ENCODE assay signal across 7 cellular contexts in genomic region chr10:107653832-107654287, GRCh38.
DNase-seq lines count a peak whose midpoint lies in the region; ATAC-seq and TF ChIP-seq lines count a peak whose summit lies in the region.

No MANE protein-coding gene starts in this region.

- WGBS in smooth muscle cell (ENCODE audit: low lambda C conversion rate) = 74% methylated on average over 5 of the region's 5 CpGs

- H3K4me1 Mint-ChIP-seq in glutamatergic neuron (ENCODE audit: low read depth, unreplicated experiment) = peaks cover 36% of the 10 kb centered on the region

- peak overlapping the region; percentile 65 for H3K4me3 ChIP-seq in PC-3 (ENCODE audit: low read length)
- H3K4me3 ChIP-seq in smooth muscle cell = peak overlapping the region; percentile 35

- peak overlapping the region; percentile 73 for H3K4me3 Mint-ChIP-seq in glutamatergic neuron (ENCODE audit: unreplicated experiment)

- no peaks in the 10 kb centered on the region for H3K9me2 ChIP-seq in PC-3 (replicated peaks; ENCODE audit: low read length)

- no peaks in the 10 kb centered on the region for H3K36me3 Mint-ChIP-seq in glutamatergic neuron (ENCODE audit: unreplicated experiment)

- BruUV-seq in PC-3 (replicated peaks; lab: Mats Ljungman, UMichigan) = no TSS peak

- POLR2A ChIA-PET in PC-3 (lab: Charles Lee; ENCODE audit: unreplicated experiment) = no interaction called here

- H3K79me2 ChIP-seq in PC-3 (ENCODE audit: low read length) (no peaks in the 10 kb centered on the region), smooth muscle cell (ENCODE audit: low read depth) (no peaks in the 10 kb centered on the region)

- H3K4me2 ChIP-seq in PC-3 (ENCODE audit: low read length) (peak overlapping the region; percentile 89), smooth muscle cell (no peak overlapping the region)

- intact Hi-C loops in PC-3 (cut with micrococcal nuclease) = no loop called here

- H3K9me3 Mint-ChIP-seq in glutamatergic neuron (ENCODE audit: unreplicated experiment) = peaks cover 13% of the 10 kb centered on the region

- H3K9me3 ChIP-seq in PC-3 (ENCODE audit: low read length) = no peaks in the 10 kb centered on the region
- no peaks in the 10 kb centered on the region for H3K9me3 ChIP-seq in smooth muscle cell (replicated peaks; ENCODE audit: low read depth)

- CTCF ChIA-PET in PC-3 (lab: Charles Lee) = no interaction called here

- H3K27me3 Mint-ChIP-seq in glutamatergic neuron (ENCODE audit: unreplicated experiment) = peaks cover 4% of the 10 kb centered on the region

- H2AFZ ChIP-seq in PC-3 (ENCODE audit: low read length) = peak overlapping the region; percentile 84
- no peak overlapping the region for H2AFZ ChIP-seq in smooth muscle cell (ENCODE audit: low read depth)

- no peaks in the 10 kb centered on the region for H4K20me1 ChIP-seq in PC-3 (ENCODE audit: low read length)
- H4K20me1 ChIP-seq in smooth muscle cell (ENCODE audit: low read depth) = no peaks in the 10 kb centered on the region

- H3K9ac ChIP-seq in PC-3 (ENCODE audit: low read length) (peak overlapping the region; percentile 40), smooth muscle cell (ENCODE audit: low read depth) (no peak overlapping the region)

- ATAC-seq in GM18519 (IDR thresholded peaks at IDR 0.05; ENCODE audit: low FRiP score, unreplicated experiment) (peak; percentile 92), HG02981 (IDR thresholded peaks at IDR 0.05; ENCODE audit: unreplicated experiment) (peak; percentile 70), PC-3 (peak; percentile 84)

- H3K27ac Mint-ChIP-seq in glutamatergic neuron (ENCODE audit: unreplicated experiment) = peak overlapping the region; percentile 82

- peak; percentile 47 for DNase-seq in PC-3
- no peak for DNase-seq in glutamatergic neuron
- DNase-seq in smooth muscle cell (lab: John Stamatoyannopoulos, UW; ENCODE audit: unreplicated experiment) = no peak
- DNase-seq in SW 1271 (lab: John Stamatoyannopoulos, UW) = no peak
- DNase-seq in NCI-H2227 treated with DMSO at 0.1 percent for 48 hours (lab: John Stamatoyannopoulos, UW) = no peak

- H3K27me3 ChIP-seq in PC-3 (ENCODE audit: low read length) = no peaks in the 10 kb centered on the region
- H3K27me3 ChIP-seq in smooth muscle cell (ENCODE audit: low read depth) = no peaks in the 10 kb centered on the region

- H3K36me3 ChIP-seq in PC-3 (ENCODE audit: low read depth, low read length) (no peaks in the 10 kb centered on the region), smooth muscle cell (ENCODE audit: low read depth) (no peaks in the 10 kb centered on the region)

- TF ChIP-seq CTCF in PC-3 (conservative IDR thresholded peaks at IDR 0.05; ENCODE audit: low read depth, low read length) (no peak), glutamatergic neuron (IDR thresholded peaks at IDR 0.05; ENCODE audit: partially characterized antibody, unreplicated experiment) (no peak), smooth muscle cell (IDR thresholded peaks at IDR 0.05; ENCODE audit: borderline replicate concordance, insufficient read depth, poor library complexity, severe bottlenecking) (no peak)

- H3K4me1 ChIP-seq in PC-3 (ENCODE audit: insufficient read depth, low read length) (no peaks in the 10 kb centered on the region), smooth muscle cell (ENCODE audit: low read depth) (no peaks in the 10 kb centered on the region)

- H3K27ac ChIP-seq in PC-3 (ENCODE audit: low read length) = no peak overlapping the region
- H3K27ac ChIP-seq in smooth muscle cell (ENCODE audit: low read depth) = no peak overlapping the region

- H3F3A ChIP-seq in PC-3 (ENCODE audit: low read length, unreplicated experiment) (no peaks in the 10 kb centered on the region), smooth muscle cell (ENCODE audit: low read depth) (no peaks in the 10 kb centered on the region)
